22 cellular contexts compared by ENCODE assay signal in the genomic region with DNA sequence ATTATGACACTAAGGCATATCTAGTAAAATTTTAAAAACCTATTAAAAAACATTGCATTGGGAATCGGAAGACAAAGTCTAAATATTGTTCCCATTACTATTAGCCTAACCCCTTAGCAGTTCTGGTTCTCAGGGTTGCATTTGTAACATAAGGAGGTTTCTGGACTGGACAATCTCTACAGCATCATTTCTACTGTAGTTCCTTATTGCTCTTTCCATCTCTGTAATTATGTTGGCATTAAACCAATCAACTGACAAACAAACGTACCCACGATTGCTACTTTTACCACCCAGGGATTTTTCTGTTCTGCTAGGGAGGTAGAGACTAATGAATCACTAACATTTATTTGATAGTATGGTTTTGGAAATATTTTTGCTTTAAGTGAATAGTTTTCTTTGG.
"Had no signal": no experiment of that assay in that cellular context is flagged by ENCODE, and none has a peak within 500 bp of the region (broad histone marks: within the 10 kb centered on the region; RNA-seq: fewer than 3 reads in every experiment).

No MANE protein-coding gene starts in this region.

- H3K9me3 ChIP-seq: esophagus muscularis mucosa, gastroesophageal sphincter, heart left ventricle, left lung, lower lobe of right lung had no signal

- ATAC-seq: foreskin keratinocyte; gastroesophageal sphincter; heart left ventricle; left lung; left ventricle myocardium superior; lower lobe of right lung; naive thymus-derived CD4-positive, alpha-beta T cell had no signal

- H3K4me3 Mint-ChIP-seq: immature natural killer cell; mesothelial cell of epicardium; naive thymus-derived CD4-positive, alpha-beta T cell had no signal

- H3K27ac ChIP-seq: coronary artery, dorsolateral prefrontal cortex, esophagus muscularis mucosa, foreskin keratinocyte, gastroesophageal sphincter, heart left ventricle, hepatocyte, left lung, lower lobe of right lung had no signal

- FAIRE-seq: endothelial cell of umbilical vein had no signal

- H3K4me1 ChIP-seq: foreskin keratinocyte, gastroesophageal sphincter, left lung, lower lobe of right lung had no signal

- H3K9me3 Mint-ChIP-seq: immature natural killer cell had no signal

- H3K79me2 ChIP-seq: hepatocyte had no signal

- H3K4me3 ChIP-seq: coronary artery, dorsolateral prefrontal cortex, esophagus muscularis mucosa, gastroesophageal sphincter, heart left ventricle, hepatocyte, left lung, lower lobe of right lung had no signal

- H3K27me3 ChIP-seq: dorsolateral prefrontal cortex, esophagus muscularis mucosa, foreskin keratinocyte, gastroesophageal sphincter, heart left ventricle, hepatocyte, left lung had no signal

- H3K4me2 ChIP-seq: hepatocyte had no signal

- DNase-seq: dermis blood vessel endothelial cell; dorsolateral prefrontal cortex; effector CD4-positive, alpha-beta T cell; effector memory CD4-positive, alpha-beta T cell; foreskin keratinocyte; heart left ventricle; hypothalamus; immature natural killer cell; islet precursor cell; kidney; kidney glomerular epithelial cell; left lung; left ventricle myocardium superior; lower lobe of right lung; mesenchymal stem cell; naive thymus-derived CD4-positive, alpha-beta T cell had no signal

- H3K27me3 Mint-ChIP-seq: naive thymus-derived CD4-positive, alpha-beta T cell had no signal

- H2AFZ ChIP-seq: hepatocyte had no signal

- H3K27ac Mint-ChIP-seq: mesothelial cell of epicardium had no signal
